In genomic region chr12:31597066-31597465, GRCh38 we compare ENCODE assay signal across 23 cellular contexts.
"Had no signal": no experiment of that assay in that cellular context is flagged by ENCODE, and none has a peak within 500 bp of the region (broad histone marks: within the 10 kb centered on the region; RNA-seq: fewer than 3 reads in every experiment).

No MANE protein-coding gene starts in this region.

- DNase-seq: dermis blood vessel endothelial cell; effector memory CD4-positive, alpha-beta T cell; foreskin keratinocyte; glutamatergic neuron; heart right ventricle; hippocampal formation; left ventricle myocardium superior; lower lobe of right lung; mucosa of descending colon; naive thymus-derived CD4-positive, alpha-beta T cell; right lobe of liver; small intestine; stimulated activated CD4-positive, alpha-beta T cell treated with anti-CD3 and anti-CD28 coated beads, Interleukin-15, amount 100 ng/mL, for 24 hours; stimulated activated CD4-positive, alpha-beta T cell treated with anti-CD3 and anti-CD28 coated beads, Interleukin-2, amount 100 ng/mL, for 48 hours; stimulated activated naive CD4-positive, alpha-beta T cell treated with Interleukin-2 at 50 U/mL for 16 hours; stomach; thyroid gland; trophoblast cell had no signal

- H3K9me3 ChIP-seq: esophagus muscularis mucosa, heart right ventricle, lower lobe of right lung, mucosa of descending colon, right lobe of liver, stomach, thyroid gland had no signal

- H3K4me2 ChIP-seq: neural progenitor cell had no signal

- H3K79me2 ChIP-seq: parathyroid adenoma had no signal

- H2AFZ ChIP-seq: neural progenitor cell, parathyroid adenoma had no signal

- H3K27me3 ChIP-seq: esophagus muscularis mucosa, foreskin keratinocyte, heart right ventricle, right lobe of liver, stomach, thyroid gland had no signal

- H3K4me1 ChIP-seq: esophagus muscularis mucosa, foreskin keratinocyte, lower lobe of right lung, neural progenitor cell, parathyroid adenoma, right lobe of liver had no signal

- H3K9me3 Mint-ChIP-seq: nephron, neural progenitor cell had no signal

- H3K4me3 Mint-ChIP-seq: naive thymus-derived CD4-positive, alpha-beta T cell; nephron; neural progenitor cell had no signal

- H3K4me3 ChIP-seq: coronary artery, esophagus muscularis mucosa, heart right ventricle, lower lobe of right lung, mucosa of descending colon, neural progenitor cell, right lobe of liver, stomach, thyroid gland had no signal

- H3K36me3 ChIP-seq: esophagus muscularis mucosa, heart right ventricle, lower lobe of right lung, neural progenitor cell, right lobe of liver, stomach, thyroid gland had no signal

- ATAC-seq: foreskin keratinocyte; heart right ventricle; left ventricle myocardium superior; lower lobe of right lung; mucosa of descending colon; naive thymus-derived CD4-positive, alpha-beta T cell; right lobe of liver had no signal

- H3K36me3 Mint-ChIP-seq: naive thymus-derived CD4-positive, alpha-beta T cell; neural progenitor cell had no signal

- H3K27ac ChIP-seq: coronary artery, esophagus muscularis mucosa, foreskin keratinocyte, heart right ventricle, lower lobe of right lung, neural progenitor cell, parathyroid adenoma, right lobe of liver, stomach, thyroid gland had no signal

- H3K9ac ChIP-seq: neural progenitor cell, parathyroid adenoma had no signal

- H3K27ac Mint-ChIP-seq: naive thymus-derived CD4-positive, alpha-beta T cell; nephron; neural progenitor cell had no signal
